8 cellular contexts compared by ENCODE assay signal in the genomic region with DNA sequence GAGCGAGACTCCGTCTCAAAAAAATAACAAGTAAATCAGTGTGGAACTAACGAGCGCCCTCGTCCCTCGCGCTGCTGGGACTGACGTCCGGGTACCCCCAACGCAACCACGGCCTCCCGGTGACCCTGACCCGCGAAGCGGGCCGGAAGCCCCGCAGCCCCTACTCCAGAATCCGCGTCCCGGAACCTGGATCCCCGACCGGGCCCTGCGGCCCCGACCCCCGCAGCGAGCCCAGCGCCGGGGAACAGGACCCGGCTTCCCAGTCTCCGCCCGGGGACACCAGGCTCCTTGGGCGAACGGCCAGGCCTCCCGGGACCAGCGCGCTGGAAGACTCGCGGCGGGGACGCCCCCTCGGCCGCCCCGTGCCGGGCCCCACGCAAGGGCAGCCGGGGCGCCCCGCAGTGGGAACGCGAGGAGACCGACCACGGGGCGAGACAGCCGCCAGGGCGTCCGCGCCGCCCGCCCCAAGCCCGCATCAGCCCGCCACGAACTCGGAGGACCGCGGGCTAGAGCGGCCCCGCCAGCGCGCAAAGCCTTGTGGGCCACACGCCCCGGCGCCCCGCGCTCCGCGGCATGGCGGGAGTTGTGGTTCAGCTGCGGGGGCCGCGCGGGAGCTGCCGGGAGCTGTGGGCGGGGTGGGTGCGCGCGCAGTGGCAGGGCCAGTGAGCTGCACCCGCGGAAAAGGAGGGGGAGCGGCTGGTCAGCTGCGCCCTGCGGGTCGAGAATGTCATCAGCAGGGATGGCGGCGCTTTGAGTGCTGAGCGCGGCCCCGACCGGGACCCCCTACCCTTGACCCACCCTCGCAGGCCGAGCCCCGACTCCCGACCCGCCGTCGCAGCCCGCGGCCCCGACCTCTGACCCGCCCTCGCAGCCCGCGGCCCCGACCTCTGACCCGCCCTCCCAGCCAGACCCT. TPM values are rescaled to one million over a fixed set of nuclear protein-coding genes. Genes with fewer than 3 reads are reported as not detected.
DNase-seq lines count a peak whose midpoint lies in the region; ATAC-seq, FAIRE-seq and TF ChIP-seq lines count a peak whose summit lies in the region.

No MANE protein-coding gene starts in this region.

- ATAC-seq in DND-41 (ENCODE audit: insufficient read depth, low read depth): peak; percentile 94

- no peaks in the 10 kb centered on the region; the same call in 1 of the 2 replicates for H3K36me3 ChIP-seq in DND-41 (ENCODE audit: insufficient read depth, low read length)
- H3K36me3 ChIP-seq in MG63: no peaks in the 10 kb centered on the region
- no peaks in the 10 kb centered on the region for H3K36me3 ChIP-seq in neuron (ENCODE audit: insufficient read depth, low read length)
- H3K36me3 ChIP-seq in stomach smooth muscle (ENCODE audit: control insufficient read depth in 2 of 2, insufficient read depth in 2 of 2, low read length in 2 of 2): no peaks in the 10 kb centered on the region

- peaks cover 11% of the 10 kb centered on the region for H3K79me2 ChIP-seq in DND-41 (ENCODE audit: insufficient read depth, low read length)

- peak; percentile 89 for TF ChIP-seq POLR2A in H54 (IDR thresholded peaks at IDR 0.05; ENCODE audit: low read depth, low read length)

- no peaks in the 10 kb centered on the region for H3K27me3 ChIP-seq in DND-41 (ENCODE audit: insufficient read depth, low read length, poor library complexity)
- H3K27me3 ChIP-seq in MG63: no peaks in the 10 kb centered on the region
- H3K27me3 ChIP-seq in neuron (ENCODE audit: insufficient read depth, low read length): no peaks in the 10 kb centered on the region
- H3K27me3 ChIP-seq in stomach smooth muscle (ENCODE audit: control insufficient read depth in 1 of 2, insufficient read depth in 2 of 2, low read length in 2 of 2): peaks cover 0 to 16% of the 10 kb centered on the region in 2 donors

- peak overlapping the region; percentile 100 for H3K4me2 ChIP-seq in DND-41 (ENCODE audit: insufficient read depth, low read length)

- H3K9me3 ChIP-seq in DND-41 (ENCODE audit: insufficient read depth, low read length, severe bottlenecking) (no peaks in the 10 kb centered on the region), MG63 (no peaks in the 10 kb centered on the region), neuron (ENCODE audit: low read length) (peaks cover 3% of the 10 kb centered on the region), stomach smooth muscle (ENCODE audit: control insufficient read depth in 2 of 2, low read length in 2 of 2) (no peaks in the 10 kb centered on the region)

- H3K4me3 ChIP-seq in DND-41 (ENCODE audit: low read depth in 1 of 2, low read length in 2 of 2) (peak overlapping the region; percentile 90 to 99), MG63 (peak overlapping the region; percentile 71), foreskin fibroblast (ENCODE audit: low read depth in 1 of 2, low read length in 2 of 2) (peak overlapping the region; percentile 78 to 83), neuron (ENCODE audit: low read length) (peak overlapping the region; percentile 78), stomach smooth muscle (ENCODE audit: low read length in 2 of 2) (peak overlapping the region; percentile 63 to 83)

- peak overlapping the region; percentile 96 for H2AFZ ChIP-seq in DND-41 (ENCODE audit: low read depth, low read length)
- peak overlapping the region; percentile 81 for H2AFZ ChIP-seq in neuron (ENCODE audit: low read depth, low read length)

- no peak for FAIRE-seq in H54 (lab: Jason Lieb, UNC)

- no peaks in the 10 kb centered on the region for H4K20me1 ChIP-seq in DND-41 (ENCODE audit: insufficient read depth, low read length)

- H3K27ac ChIP-seq in DND-41 (ENCODE audit: low read length) (peak overlapping the region; percentile 84), stomach smooth muscle (ENCODE audit: low read length) (peak overlapping the region; percentile 80)

- H3K9ac ChIP-seq in DND-41 (ENCODE audit: low read depth, low read length): peak overlapping the region; percentile 100
- H3K9ac ChIP-seq in stomach smooth muscle (ENCODE audit: low read length in 2 of 2): peak overlapping the region; percentile 70 to 80

- TF ChIP-seq CTCF in DND-41 (IDR thresholded peaks at IDR 0.05; ENCODE audit: borderline replicate concordance, extremely low read depth, low read length, poor library complexity, severe bottlenecking) (no peak), foreskin fibroblast (IDR thresholded peaks at IDR 0.05; ENCODE audit: low read depth, low read length) (no peak)

- peaks cover 27% of the 10 kb centered on the region for H3K4me1 ChIP-seq in DND-41 (ENCODE audit: insufficient read depth, low read length)
- H3K4me1 ChIP-seq in neuron (ENCODE audit: insufficient read depth, low read length): peaks cover 18% of the 10 kb centered on the region
- peaks cover 11% of the 10 kb centered on the region for H3K4me1 ChIP-seq in stomach smooth muscle (ENCODE audit: control insufficient read depth, insufficient read depth, low read length)

- DNase-seq in DND-41 (peak; percentile 93), H54 (ENCODE audit: insufficient read length, low spot score) (peak; percentile 99), MG63 (peak; percentile 94), SHP77 (lab: John Stamatoyannopoulos, UW) (peak; percentile 84 to 91), activated gamma-delta T cell (lab: John Stamatoyannopoulos, UW) (peak; percentile 94), foreskin fibroblast (peak; percentile 96 to 99)

RNA-seq across cellular contexts. Expression of a gene that starts 7.5 kb away (rescaled TPM):
- total RNA-seq in MG63 (2014; rRNA removed; shearing (Covaris generic); ENCODE audit: low replicate concordance): not detected in 2 replicates

RNA-seq across cellular contexts. Expression of a gene that starts 18.5 kb away (rescaled TPM):
- 22.6 and 27.7 TPM in 2 replicates for total RNA-seq in MG63 (2014; rRNA removed; shearing (Covaris generic); ENCODE audit: low replicate concordance)

RNA-seq across cellular contexts. Expression of a gene that starts 27.9 kb away (rescaled TPM):
- total RNA-seq in MG63 (2014; rRNA removed; shearing (Covaris generic); ENCODE audit: low replicate concordance): not detected in 2 replicates

RNA-seq across cellular contexts. Expression of a gene that starts 42.8 kb away (rescaled TPM):
- total RNA-seq in MG63 (2014; rRNA removed; shearing (Covaris generic); ENCODE audit: low replicate concordance): 46.3 and 76.3 TPM in 2 replicates

RNA-seq across cellular contexts. Expression of a gene that starts 55.1 kb away (rescaled TPM):
- total RNA-seq in MG63 (2014; rRNA removed; shearing (Covaris generic); ENCODE audit: low replicate concordance): not detected in 2 replicates

Comparison
In these comparisons a context has a peak if more than half of its experiments do, and no peak if none do; other contexts are left out.
1. Peak in every context shown above with its lines: DNase-seq, ATAC-seq, H3K4me3 ChIP-seq and H3K27ac ChIP-seq.